Comparison of ENCODE assay signal across 8 cellular contexts in genomic region chr11:106022795-106023275, GRCh38. TPM values are rescaled to one million over a fixed set of nuclear protein-coding genes. Genes with fewer than 3 reads are reported as not detected.
DNase-seq lines count a peak whose midpoint lies in the region; ATAC-seq, FAIRE-seq and TF ChIP-seq lines count a peak whose summit lies in the region.

No MANE protein-coding gene starts in this region.

- H3K36me3 ChIP-seq in GM12878 (ENCODE audit: control insufficient read depth in 2 of 2, insufficient read depth in 2 of 2, low read length in 1 of 2) (no peaks in the 10 kb centered on the region), lung (ENCODE audit: control insufficient read depth in 2 of 2, insufficient read depth in 2 of 2, low read length in 2 of 2) (no peaks in the 10 kb centered on the region), tibial nerve (no peaks in the 10 kb centered on the region)

- H3K79me2 ChIP-seq in GM12878 (ENCODE audit: control insufficient read depth, insufficient read depth, low read length) = peaks cover 39% of the 10 kb centered on the region

- peak overlapping the region; percentile 60; the same call in 1 of the 2 replicates for H3K4me2 ChIP-seq in GM12878 (ENCODE audit: control insufficient read depth, insufficient read depth)

- peaks cover 5% of the 10 kb centered on the region for H3K9me3 Mint-ChIP-seq in activated naive CD4-positive, alpha-beta T cell treated with anti-CD3 and anti-CD28 coated beads for 36 hours

- no peak for FAIRE-seq in GM12878 (lab: Jason Lieb, UNC)

- H3K4me3 ChIP-seq in GM12878 = peak overlapping the region; percentile 49
- peak overlapping the region; percentile 52 for H3K4me3 ChIP-seq in lung
- H3K4me3 ChIP-seq in tibial nerve = peak overlapping the region; percentile 40 to 92 (median 80)

- H3K9me3 ChIP-seq in GM12878 (replicated peaks; ENCODE audit: control insufficient read depth, insufficient read depth, low read length) = no peaks in the 10 kb centered on the region; the same call in 2 of the 3 replicates
- H3K9me3 ChIP-seq in lung (ENCODE audit: control insufficient read depth in 2 of 2, insufficient read depth in 1 of 2, low read length in 1 of 2) = no peaks in the 10 kb centered on the region
- no peaks in the 10 kb centered on the region for H3K9me3 ChIP-seq in tibial nerve

- no peaks in the 10 kb centered on the region for H3K27me3 ChIP-seq in GM12878 (replicated peaks in 1 of 2; ENCODE audit: control insufficient read depth in 2 of 2, insufficient read depth in 2 of 2, low read length in 1 of 2)
- H3K27me3 ChIP-seq in lung (ENCODE audit: control insufficient read depth, insufficient read depth) = no peaks in the 10 kb centered on the region
- no peaks in the 10 kb centered on the region for H3K27me3 ChIP-seq in tibial nerve

- WGBS in GM12878 (ENCODE audit: insufficient coverage, insufficient replicate concordance, low lambda C conversion rate, missing lambda C conversion rate) = 97% methylated on average over 7 of the region's 7 CpGs
- WGBS in lung, 2 donors = 89 to 91% methylated on average over 7 of the region's 7 CpGs
- 84 to 87% methylated on average over 7 of the region's 7 CpGs for WGBS in tibial nerve, 2 donors

- peaks cover 4% of the 10 kb centered on the region for H3K4me1 ChIP-seq in GM12878 (ENCODE audit: control insufficient read depth, insufficient read depth, low read length)
- H3K4me1 ChIP-seq in lung (ENCODE audit: control insufficient read depth in 2 of 2, insufficient read depth in 2 of 2, low read length in 2 of 2) = peaks cover 0 to 11% of the 10 kb centered on the region in 2 donors
- H3K4me1 ChIP-seq in tibial nerve = peaks cover 0 to 34% (median 5%) of the 10 kb centered on the region in 4 donors

- H3K36me3 Mint-ChIP-seq in activated naive CD4-positive, alpha-beta T cell treated with anti-CD3 and anti-CD28 coated beads for 36 hours (ENCODE audit: low read depth) = peaks cover 8% of the 10 kb centered on the region

- H3K27ac Mint-ChIP-seq in activated naive CD4-positive, alpha-beta T cell treated with anti-CD3 and anti-CD28 coated beads for 36 hours = peak overlapping the region; percentile 71

- peaks cover 39% of the 10 kb centered on the region for H3K4me1 Mint-ChIP-seq in activated naive CD4-positive, alpha-beta T cell treated with anti-CD3 and anti-CD28 coated beads for 36 hours (ENCODE audit: low read depth)

- intact Hi-C loops in activated naive CD4-positive, alpha-beta T cell treated with anti-CD3 and anti-CD28 coated beads for 36 hours (cut with micrococcal nuclease) = loop anchor here (1.0 to 5.0 kb wide), 7 partner anchors 40 to 1434 kb away; partner anchors contain the start of genes AASDHPPT, CWF19L2 and KBTBD3
- intact Hi-C loops in GM12878 (cut with micrococcal nuclease; ENCODE audit: unreplicated experiment) = loop anchor here (2.0 kb wide), 1 partner anchor 54 kb away; the partner anchor contains the start of genes AASDHPPT and KBTBD3

- peak overlapping the region; percentile 57; the same call in 1 of the 2 replicates for H3K9ac ChIP-seq in GM12878 (ENCODE audit: control insufficient read depth, insufficient read depth, low read length)

- no peak for DNase-seq in activated naive CD4-positive, alpha-beta T cell treated with anti-CD3 and anti-CD28 coated beads for 36 hours
- DNase-seq in activated naive CD4-positive, alpha-beta T cell (lab: John Stamatoyannopoulos, UW) = no peak
- DNase-seq in GM12878 (ENCODE audit: low read depth, low spot score) = no peak
- DNase-seq in lung (ENCODE audit: low spot score) = no peak
- peak in 1 of 2 donors; percentile 23 for DNase-seq in tibial nerve (ENCODE audit: low spot score in 2 of 2)
- no peak for DNase-seq in HPDE6-E6E7 (ENCODE audit: extremely low spot score)

- TF ChIP-seq RAD21 in GM12878 (IDR thresholded peaks at IDR 0.05; ENCODE audit: insufficient read depth, low read depth, low read length) = no peak

- peaks cover 3% of the 10 kb centered on the region for H3K27me3 Mint-ChIP-seq in activated naive CD4-positive, alpha-beta T cell treated with anti-CD3 and anti-CD28 coated beads for 36 hours (ENCODE audit: low read depth)

- BruUV-seq in GM12878 (replicated peaks; lab: Mats Ljungman, UMichigan) = TSS peak; percentile 89

- RAD21 ChIA-PET in GM12878 (lab: Charles Lee; ENCODE audit: unreplicated experiment) = interaction anchor here (1.1 kb wide), 1 partner anchor 8 kb away, joined by 3 read pairs; no protein-coding TSS in a partner anchor

- peak overlapping the region; percentile 96 for H2AFZ ChIP-seq in GM12878 (ENCODE audit: control insufficient read depth, low read depth, low read length)

- ATAC-seq in GM12878 (no peak), lung (ENCODE audit: insufficient read depth, low FRiP score) (no peak), HG03139 (IDR thresholded peaks at IDR 0.05; ENCODE audit: unreplicated experiment) (no peak), GM19463 (IDR thresholded peaks at IDR 0.05; ENCODE audit: unreplicated experiment) (no peak)

- POLR2A ChIA-PET in GM12878 (lab: Charles Lee) = interaction anchor here (1.0 kb wide), 1 partner anchor 54 kb away, joined by 4 read pairs; the partner anchor contains the start of gene KBTBD3

- H3K27ac ChIP-seq in GM12878 (ENCODE audit: control insufficient read depth, insufficient read depth) (peak overlapping the region; percentile 79), lung (ENCODE audit: low read depth in 1 of 2, low read length in 1 of 2) (peak overlapping the region; percentile 66 to 90), tibial nerve (peak overlapping the region in 2 of 4 donors; percentile 83 to 84)

- H4K20me1 ChIP-seq in GM12878 (ENCODE audit: control insufficient read depth, insufficient read depth) = no peaks in the 10 kb centered on the region

- TF ChIP-seq CTCF in GM12878 (IDR thresholded peaks at IDR 0.05 in 2 of 3, conservative IDR thresholded peaks at IDR 0.05 in 1 of 3; ENCODE audit: control insufficient read depth in 2 of 3, extremely low read depth in 1 of 3, insufficient read depth in 1 of 3, low read depth in 3 of 3, low read length in 3 of 3) (no peak), lung (IDR thresholded peaks at IDR 0.05; ENCODE audit: control extremely low read depth, extremely low read depth) (no peak), tibial nerve (IDR thresholded peaks at IDR 0.05) (no peak)

- SMC1A ChIA-PET in GM12878 (lab: Charles Lee; ENCODE audit: uncharacterized antibody, unreplicated experiment) = interaction anchor here (0.6 to 1.6 kb wide), 3 partner anchors 8 to 67 kb away, joined by 3 read pairs; no protein-coding TSS in a partner anchor

- TF ChIP-seq POLR2A in GM12878 (IDR thresholded peaks at IDR 0.05; ENCODE audit: low read depth, low read length) = no peak
- TF ChIP-seq POLR2A in tibial nerve (IDR thresholded peaks at IDR 0.05) = no peak

- TF ChIP-seq EP300 in GM12878 (IDR thresholded peaks at IDR 0.05; ENCODE audit: borderline replicate concordance in 1 of 2, control insufficient read depth in 1 of 2, low read depth in 2 of 2, low read length in 2 of 2) (no peak), tibial nerve (IDR thresholded peaks at IDR 0.05) (no peak)

- in situ Hi-C loops in GM12878 (cut with MboI) = no loop called here

- H3K4me3 Mint-ChIP-seq in activated naive CD4-positive, alpha-beta T cell treated with anti-CD3 and anti-CD28 coated beads for 36 hours = peak overlapping the region; percentile 93

- CTCF ChIA-PET in activated naive CD4-positive, alpha-beta T cell treated with anti-CD3 and anti-CD28 coated beads for 36 hours (lab: Charles Lee) = no interaction called here
- CTCF ChIA-PET in GM12878 (lab: Yijun Ruan, JAX) = interaction anchor here (0.7 kb wide), 1 partner anchor 54 kb away, joined by 3 read pairs; no protein-coding TSS in a partner anchor

RNA-seq across cellular contexts. Expression of gene MSANTD4, which starts 0.8 kb away (rescaled TPM):
- 10 to 100 TPM; 11.5 to 12.0 TPM for total RNA-seq in activated naive CD4-positive, alpha-beta T cell treated with anti-CD3 and anti-CD28 coated beads for 36 hours
- total RNA-seq in GM12878 (2013; cell fraction: nucleolus; rRNA removed) = 40.4 and 42.3 TPM in 2 replicates
- total RNA-seq in GM12878 (2014; rRNA removed) (18.1 and 22.9 TPM in 2 replicates), GM12878 (2014; rRNA removed; fragmentation: Illumina TruSeq; extraction: Trizol) (23.9 and 26.7 TPM in 2 replicates), GM12878 (2021) (17.2 and 18.0 TPM in 2 replicates), lung (10 to 100 TPM; 16.3 to 27.6 TPM), tibial nerve (10 to 100 TPM; 17.3 to 28.0 (median 22.1) TPM)
- polyA plus RNA-seq in GM12878 (2011; ENCODE audit: low read depth) = 5.6 TPM
- polyA plus RNA-seq in GM12878 (2011; rRNA removed) (17.2 and 23.6 TPM in 2 replicates), GM12878 (2014; fragmentation: Illumina TruSeq; extraction: Trizol) (22.8 and 30.8 TPM in 2 replicates), GM12878 (2014; fragmentation: Nextera tagmentation; extraction: Ambion mirVana) (1 to 10 TPM; 8.7 to 8.8 TPM), GM12878 (2014; rRNA removed) (12.8 and 14.7 TPM in 2 replicates), GM12878 (2016; fragmentation: Nextera tagmentation; extraction: Ambion mirVana) (10 to 100 TPM; 14.7 to 14.8 TPM), lung (1 to 10 TPM; 4.9 to 8.4 TPM)
- polyA plus RNA-seq in GM12878 (2011; cell fraction: cytosol; rRNA removed) = 5.8 and 6.4 TPM in 2 replicates
- polyA plus RNA-seq in GM12878 (2011; cell fraction: nucleus; rRNA removed) = 11.6 and 13.6 TPM in 2 replicates
- 7.4 and 10.8 TPM in 2 replicates for polyA plus RNA-seq in GM12878 (2012)
- 11.6 and 13.2 TPM in 2 replicates for polyA minus RNA-seq in GM12878 (2011; rRNA and poly(A)+ RNA removed)
- 5.2 and 8.0 TPM in 2 replicates for polyA minus RNA-seq in GM12878 (2011; cell fraction: cytosol; rRNA and poly(A)+ RNA removed)
- polyA minus RNA-seq in GM12878 (2011; cell fraction: nucleus; rRNA and poly(A)+ RNA removed) = 16.4 and 20.6 TPM in 2 replicates

RNA-seq across cellular contexts. Expression of gene KBTBD3, which starts 54.3 kb away (rescaled TPM):
- 1 to 10 TPM; 6.6 to 7.9 TPM for total RNA-seq in activated naive CD4-positive, alpha-beta T cell treated with anti-CD3 and anti-CD28 coated beads for 36 hours
- total RNA-seq in GM12878 (2013; cell fraction: nucleolus; rRNA removed) = 33.0 and 33.8 TPM in 2 replicates
- 5.1 and 6.0 TPM in 2 replicates for total RNA-seq in GM12878 (2014; rRNA removed)
- 3.8 and 7.0 TPM in 2 replicates for total RNA-seq in GM12878 (2014; rRNA removed; fragmentation: Illumina TruSeq; extraction: Trizol)
- 3.9 and 5.3 TPM in 2 replicates for total RNA-seq in GM12878 (2021)
- polyA plus RNA-seq in GM12878 (2011; ENCODE audit: low read depth) = 1.2 TPM
- 10.6 and 11.6 TPM in 2 replicates for polyA plus RNA-seq in GM12878 (2011; rRNA removed)
- polyA plus RNA-seq in GM12878 (2011; cell fraction: cytosol; rRNA removed) = 1.4 TPM in 2 replicates
- polyA plus RNA-seq in GM12878 (2011; cell fraction: nucleus; rRNA removed) = 3.4 and 3.8 TPM in 2 replicates
- polyA plus RNA-seq in GM12878 (2012) = 3.5 and 3.6 TPM in 2 replicates
- 2.0 and 9.9 TPM in 2 replicates for polyA plus RNA-seq in GM12878 (2014; fragmentation: Illumina TruSeq; extraction: Trizol)
- 10 to 100 TPM; 15.4 to 18.1 TPM for polyA plus RNA-seq in GM12878 (2014; fragmentation: Nextera tagmentation; extraction: Ambion mirVana)
- 1.9 and 7.5 TPM in 2 replicates for polyA plus RNA-seq in GM12878 (2014; rRNA removed)
- polyA plus RNA-seq in GM12878 (2016; fragmentation: Nextera tagmentation; extraction: Ambion mirVana) = 10 to 100 TPM; 14.0 to 16.6 TPM
- polyA minus RNA-seq in GM12878 (2011; rRNA and poly(A)+ RNA removed) = 6.0 and 6.7 TPM in 2 replicates
- polyA minus RNA-seq in GM12878 (2011; cell fraction: cytosol; rRNA and poly(A)+ RNA removed) = 2.8 TPM in 1 of 2 replicates, not detected in the other
- 13.7 and 15.1 TPM in 2 replicates for polyA minus RNA-seq in GM12878 (2011; cell fraction: nucleus; rRNA and poly(A)+ RNA removed)
- total RNA-seq in lung = 10 to 100 TPM in 1 of 2 donors, 1 to 10 TPM in 1; 5.6 to 22.7 TPM
- 1 to 10 TPM; 2.5 to 4.9 TPM for polyA plus RNA-seq in lung
- total RNA-seq in tibial nerve = 10 to 100 TPM in 3 of 4 donors, 1 to 10 TPM in 1; 8.4 to 15.6 (median 13.4) TPM

RNA-seq across cellular contexts. Expression of gene AASDHPPT, which starts 54.6 kb away (rescaled TPM):
- total RNA-seq in activated naive CD4-positive, alpha-beta T cell treated with anti-CD3 and anti-CD28 coated beads for 36 hours = 10 to 100 TPM; 36.2 to 37.1 TPM
- total RNA-seq in GM12878 (2013; cell fraction: nucleolus; rRNA removed) = 30.6 and 33.6 TPM in 2 replicates
- 59.4 and 64.9 TPM in 2 replicates for total RNA-seq in GM12878 (2014; rRNA removed)
- total RNA-seq in GM12878 (2014; rRNA removed; fragmentation: Illumina TruSeq; extraction: Trizol) = 44.0 and 47.1 TPM in 2 replicates
- 45.4 and 47.2 TPM in 2 replicates for total RNA-seq in GM12878 (2021)
- 9.3 TPM for polyA plus RNA-seq in GM12878 (2011; ENCODE audit: low read depth)
- polyA plus RNA-seq in GM12878 (2011; rRNA removed) = 47.1 and 69.5 TPM in 2 replicates
- polyA plus RNA-seq in GM12878 (2011; cell fraction: cytosol; rRNA removed) = 18.0 and 27.4 TPM in 2 replicates
- 18.2 and 22.5 TPM in 2 replicates for polyA plus RNA-seq in GM12878 (2011; cell fraction: nucleus; rRNA removed)
- 20.7 and 24.5 TPM in 2 replicates for polyA plus RNA-seq in GM12878 (2012)
- polyA plus RNA-seq in GM12878 (2014; fragmentation: Illumina TruSeq; extraction: Trizol) = 46.2 and 51.0 TPM in 2 replicates
- polyA plus RNA-seq in GM12878 (2014; fragmentation: Nextera tagmentation; extraction: Ambion mirVana) = 10 to 100 TPM; 53.8 to 87.8 TPM
- polyA plus RNA-seq in GM12878 (2014; rRNA removed) = 35.0 and 37.3 TPM in 2 replicates
- polyA plus RNA-seq in GM12878 (2016; fragmentation: Nextera tagmentation; extraction: Ambion mirVana) = 10 to 100 TPM; 86.2 to 92.6 TPM
- polyA minus RNA-seq in GM12878 (2011; rRNA and poly(A)+ RNA removed) = 21.7 and 28.2 TPM in 2 replicates
- 15.2 and 19.4 TPM in 2 replicates for polyA minus RNA-seq in GM12878 (2011; cell fraction: cytosol; rRNA and poly(A)+ RNA removed)
- polyA minus RNA-seq in GM12878 (2011; cell fraction: nucleus; rRNA and poly(A)+ RNA removed) = 27.0 and 46.8 TPM in 2 replicates
- total RNA-seq in lung = 10 to 100 TPM; 23.1 to 57.2 TPM
- 10 to 100 TPM; 13.0 to 16.7 TPM for polyA plus RNA-seq in lung
- total RNA-seq in tibial nerve = 10 to 100 TPM; 32.1 to 58.6 (median 47.1) TPM
